In the genomic region with DNA sequence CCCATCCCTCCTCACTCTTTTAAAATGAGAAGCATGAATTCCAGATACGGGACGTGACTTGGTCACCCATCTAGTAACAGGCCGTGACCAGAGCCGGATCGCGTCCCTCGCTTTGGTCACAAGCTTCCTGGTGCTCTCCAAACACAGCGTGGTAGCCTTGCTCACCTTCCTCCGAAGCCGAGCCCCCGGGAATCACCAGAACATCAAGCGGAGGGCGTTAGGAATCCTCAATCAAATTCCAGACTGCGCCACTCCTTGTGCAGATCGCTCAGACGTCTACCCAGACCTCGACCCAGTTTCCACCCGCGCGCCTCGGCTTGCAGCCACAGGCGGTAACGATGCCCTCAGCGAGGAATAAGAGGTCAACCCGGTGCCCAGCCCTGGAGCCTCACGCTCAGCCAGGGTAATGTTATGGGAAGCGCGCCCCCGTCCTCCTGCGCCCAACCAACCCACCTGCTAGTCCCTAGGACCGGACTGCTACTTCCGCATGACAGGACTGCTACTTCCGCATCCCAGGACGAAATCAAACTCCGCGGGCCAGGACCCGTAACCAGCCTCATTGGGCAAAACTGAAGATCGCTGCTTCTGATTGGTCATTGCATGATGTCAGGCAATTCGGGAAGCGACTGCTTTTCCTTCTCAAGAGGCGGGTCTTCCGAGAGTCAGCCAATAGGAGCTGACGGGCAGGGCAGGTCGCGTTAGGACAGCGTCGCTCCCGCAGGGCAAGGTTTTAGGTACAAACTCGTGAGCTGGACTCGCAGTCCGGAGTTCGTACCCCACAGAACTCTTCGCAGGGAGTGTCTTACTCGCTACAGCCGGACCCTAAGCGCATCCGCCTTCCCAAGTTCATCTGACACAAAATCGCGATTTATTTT, we compare ENCODE assay signal across 8 cellular contexts. TPM values are rescaled to one million over a fixed set of nuclear protein-coding genes. Genes with fewer than 3 reads are reported as not detected.
DNase-seq lines count a peak whose midpoint lies in the region; ATAC-seq and TF ChIP-seq lines count a peak whose summit lies in the region.

A gene (minus strand): TSS at position 501 of the 875 bp plus-strand sequence. CDS start 1,212 bp downstream, outside the sequence.

- no peak for TF ChIP-seq EP300 in gastroesophageal sphincter (IDR thresholded peaks at IDR 0.05)

- 0% methylated on average over 7 to 9 of the region's 59 CpGs for WGBS in gastroesophageal sphincter (ENCODE audit: low coverage in 1 of 2), 2 donors

- H3K27ac ChIP-seq in gastroesophageal sphincter (peak within 1 kb of the TSS in 3 of 4 donors; percentile 60 to 70 (median 60)), neutrophil (peak within 1 kb of the TSS; percentile 64), substantia nigra (ENCODE audit: low read depth, low read length, poor library complexity, severe bottlenecking) (peak within 1 kb of the TSS; percentile 35)

- H3K4me3 ChIP-seq in GM06990 (replicated peaks; ENCODE audit: low read depth, low read length) (peak within 1 kb of the TSS; percentile 95), NB4 (ENCODE audit: low read depth, low read length) (peak within 1 kb of the TSS; percentile 97), gastroesophageal sphincter (peak within 1 kb of the TSS; percentile 53 to 66), neutrophil (ENCODE audit: low read depth in 1 of 2, low read length in 1 of 2) (peak within 1 kb of the TSS; percentile 63 to 73)

- peak; percentile 97 for ATAC-seq in HG02571 (IDR thresholded peaks at IDR 0.05; ENCODE audit: unreplicated experiment)
- ATAC-seq in gastroesophageal sphincter: peak; percentile 99

- H3K36me3 ChIP-seq in GM06990 (ENCODE audit: control insufficient read depth, insufficient read depth, low read length) (no peaks in the 10 kb centered on the region; the same call in 1 of the 2 replicates), gastroesophageal sphincter (no peaks in the 10 kb centered on the region), neutrophil (peaks cover 6% of the 10 kb centered on the region)

- peak; percentile 89 for DNase-seq in GM06990 (ENCODE audit: extremely low read depth, insufficient read length)
- DNase-seq in NB4 (ENCODE audit: low read depth): peak; percentile 100
- DNase-seq in SK-N-DZ (ENCODE audit: low spot score): peak; percentile 99
- peak; percentile 92 for DNase-seq in activated naive CD4-positive, alpha-beta T cell treated with Interleukin-2 at 50 U/mL for 16 hours
- peak; percentile 35 to 97 (median 91) for DNase-seq in substantia nigra (lab: John Stamatoyannopoulos, UW)

- TF ChIP-seq POLR2A in NB4 (IDR thresholded peaks at IDR 0.05; ENCODE audit: extremely low read depth, insufficient read length): peak; percentile 77
- no peak for TF ChIP-seq POLR2A in gastroesophageal sphincter (IDR thresholded peaks at IDR 0.05)

- H3K9me3 ChIP-seq in gastroesophageal sphincter: no peaks in the 10 kb centered on the region
- H3K9me3 ChIP-seq in neutrophil: no peaks in the 10 kb centered on the region

- H3K4me1 ChIP-seq in gastroesophageal sphincter (peaks cover 0 to 23% (median 10%) of the 10 kb centered on the region in 3 donors), neutrophil (ENCODE audit: control insufficient read depth in 1 of 2, insufficient read depth in 1 of 2, low read depth in 1 of 2, low read length in 1 of 2) (peaks cover 31% of the 10 kb centered on the region in 2 experiments)

- H3K27me3 ChIP-seq in GM06990 (replicated peaks; ENCODE audit: control insufficient read depth, insufficient read depth, low read length) (no peaks in the 10 kb centered on the region), gastroesophageal sphincter (no peaks in the 10 kb centered on the region), neutrophil (no peaks in the 10 kb centered on the region)

- TF ChIP-seq CTCF in GM06990 (IDR thresholded peaks at IDR 0.05; ENCODE audit: insufficient read depth, low read length, poor library complexity, severe bottlenecking): no peak
- TF ChIP-seq CTCF in NB4 (IDR thresholded peaks at IDR 0.05; ENCODE audit: low read depth, low read length): no peak
- no peak for TF ChIP-seq CTCF in gastroesophageal sphincter (IDR thresholded peaks at IDR 0.05)
- TF ChIP-seq CTCF in neutrophil (IDR thresholded peaks at IDR 0.05): peak; percentile 42

RNA-seq across cellular contexts. Expression of the gene that starts here (rescaled TPM):
- 6.2 and 11.1 TPM in 2 replicates for polyA plus RNA-seq in SK-N-DZ (2014; cell fraction: cytosol; rRNA removed)
- 10.3 and 15.7 TPM in 2 replicates for polyA plus RNA-seq in SK-N-DZ (2014; cell fraction: nucleus; rRNA removed)
- under 1 TPM in 1 of 4 donors, not detected in 3; 0.62 TPM for total RNA-seq in gastroesophageal sphincter

Comparison
In these comparisons a context has a peak if more than half of its experiments do, and no peak if none do; other contexts are left out.
1. Peak in every context shown above with its lines: DNase-seq, ATAC-seq, H3K4me3 ChIP-seq and H3K27ac ChIP-seq.
2. Peak in ATAC-seq, H3K4me3 ChIP-seq and H3K27ac ChIP-seq in gastroesophageal sphincter; RNA of the gene not detected or under 1 TPM.